In the genomic region with DNA sequence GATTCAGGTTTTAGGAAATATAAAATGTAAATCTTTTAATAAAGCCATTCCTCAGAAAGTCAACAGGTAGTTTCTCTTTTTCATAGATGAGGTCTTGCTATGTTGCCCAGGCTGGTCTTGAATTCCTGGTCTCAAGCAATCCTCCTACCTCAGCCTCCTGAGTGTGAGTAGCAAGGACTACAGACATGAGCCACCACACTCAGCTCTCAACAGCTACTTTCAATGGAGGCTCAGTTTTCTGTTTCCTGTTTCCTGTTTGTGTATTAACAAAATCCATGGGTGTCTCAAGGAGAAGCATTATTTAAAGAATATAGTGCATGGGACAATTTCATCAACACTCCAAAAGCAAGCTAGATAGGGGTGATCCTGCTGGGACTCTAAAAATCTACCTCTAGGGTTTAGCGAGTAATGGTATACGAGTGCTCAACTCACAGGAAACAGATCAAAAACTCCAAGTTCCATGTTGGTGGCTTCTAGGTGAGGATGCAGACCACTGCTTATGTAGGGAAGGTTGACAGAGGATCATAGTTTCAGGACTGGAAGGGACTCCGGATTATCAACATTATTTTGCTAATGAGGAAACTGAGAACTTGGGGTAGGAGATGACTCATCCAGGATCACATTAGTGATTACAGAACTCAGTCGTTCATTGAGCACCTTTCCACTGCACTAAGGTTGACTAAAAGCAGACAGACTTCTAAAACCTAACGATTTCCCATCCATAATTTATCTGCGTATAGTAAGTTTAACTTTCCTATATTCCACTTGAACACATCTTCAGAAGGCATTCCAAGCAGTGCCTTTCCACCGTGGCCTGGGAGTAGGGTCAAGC, we compare ENCODE assay signal across 33 cellular contexts.
A peak's percentile ranks its signal among the peaks of the same experiment; 100 is the strongest.
DNase-seq lines count a peak whose midpoint lies in the region; ATAC-seq lines count a peak whose summit lies in the region.
"Had no signal": no experiment of that assay in that cellular context is flagged by ENCODE, and none has a peak within 500 bp of the region (broad histone marks: within the 10 kb centered on the region; RNA-seq: fewer than 3 reads in every experiment).

No MANE protein-coding gene starts in this region.

- ATAC-seq in activated CD4-positive, alpha-beta T cell treated with anti-CD3 and anti-CD28 coated beads for 36 hours: peak; percentile 74
- ATAC-seq in HG02870 (IDR thresholded peaks at IDR 0.05; ENCODE audit: unreplicated experiment): peak; percentile 65
- no peak for ATAC-seq in GM21367 (IDR thresholded peaks at IDR 0.05; ENCODE audit: unreplicated experiment)
- ATAC-seq: body of pancreas; left lung; naive thymus-derived CD8-positive, alpha-beta T cell had no signal

- H3K4me1 ChIP-seq in CD8-positive, alpha-beta memory T cell (ENCODE audit: insufficient read depth, low read length): no peaks in the 10 kb centered on the region
- H3K4me1 ChIP-seq: body of pancreas had no signal

- no peaks in the 10 kb centered on the region for H3K27me3 Mint-ChIP-seq in activated CD4-positive, alpha-beta T cell treated with anti-CD3 and anti-CD28 coated beads for 36 hours
- H3K27me3 Mint-ChIP-seq in CD8-positive, alpha-beta memory T cell: peaks cover 0 to 2% of the 10 kb centered on the region in 2 donors
- no peaks in the 10 kb centered on the region for H3K27me3 Mint-ChIP-seq in activated T-helper 1 cell treated with anti-CD3 and anti-CD28 coated beads, Interleukin-12 subunit alpha, Interleukin-12 subunit beta, Interleukin-2, Interleukin-4 antibody, amounts not matched to agents 30 ng/mL and 10 ng/mL and 1 ng/mL, durations not matched to agents 14 hours and 24 hours and 36 hours (ENCODE audit: insufficient read depth)
- H3K27me3 Mint-ChIP-seq: naive thymus-derived CD8-positive, alpha-beta T cell; stimulated activated naive CD8-positive, alpha-beta T cell treated with anti-CD3 and anti-CD28 coated beads, Interleukin-15, Interleukin-2, amounts not matched to agents 100 ng/mL and 50 ng/mL, for 24 hours had no signal

- H3K36me3 ChIP-seq in CD8-positive, alpha-beta memory T cell (ENCODE audit: insufficient read depth, low read length): no peaks in the 10 kb centered on the region
- H3K36me3 ChIP-seq: left lung, ovary had no signal

- H3K4me3 ChIP-seq in CD8-positive, alpha-beta memory T cell (ENCODE audit: low read length): no peak overlapping the region
- H3K4me3 ChIP-seq: body of pancreas, esophagus muscularis mucosa, left lung, ovary, spleen, tibial nerve had no signal

- CTCF ChIA-PET in activated CD4-positive, alpha-beta T cell treated with anti-CD3 and anti-CD28 coated beads for 36 hours (lab: Charles Lee): no interaction called here
- CTCF ChIA-PET in CD8-positive, alpha-beta memory T cell (lab: Charles Lee): interaction anchor here (0.8 kb wide), 1 partner anchor 188 kb away, joined by 3 read pairs; no protein-coding TSS in a partner anchor

- no peaks in the 10 kb centered on the region for H3K27me3 ChIP-seq in CD8-positive, alpha-beta memory T cell (ENCODE audit: insufficient read depth, low read length, poor library complexity, severe bottlenecking)
- H3K27me3 ChIP-seq: body of pancreas, esophagus muscularis mucosa, left lung, ovary, spleen, tibial nerve had no signal

- peak overlapping the region; percentile 47 for H3K27ac Mint-ChIP-seq in activated CD4-positive, alpha-beta T cell treated with anti-CD3 and anti-CD28 coated beads for 36 hours
- peak overlapping the region in 6 of 8 donors; percentile 21 to 61 (median 50) for H3K27ac Mint-ChIP-seq in CD8-positive, alpha-beta memory T cell
- peak overlapping the region; percentile 46 for H3K27ac Mint-ChIP-seq in activated T-helper 1 cell treated with anti-CD3 and anti-CD28 coated beads, Interleukin-12 subunit alpha, Interleukin-12 subunit beta, Interleukin-2, Interleukin-4 antibody, amounts not matched to agents 30 ng/mL and 10 ng/mL and 1 ng/mL, durations not matched to agents 14 hours and 24 hours and 36 hours
- H3K27ac Mint-ChIP-seq: mesothelial cell of epicardium; stimulated activated naive CD8-positive, alpha-beta T cell treated with anti-CD3 and anti-CD28 coated beads, Interleukin-15, Interleukin-2, amounts not matched to agents 100 ng/mL and 50 ng/mL, for 24 hours had no signal

- H3K9me3 ChIP-seq in CD8-positive, alpha-beta memory T cell (ENCODE audit: low read length): no peaks in the 10 kb centered on the region
- H3K9me3 ChIP-seq: body of pancreas, ovary had no signal

- POLR2A ChIA-PET in activated CD4-positive, alpha-beta T cell treated with anti-CD3 and anti-CD28 coated beads for 36 hours (lab: Charles Lee): interaction anchor here (0.6 kb wide), 1 partner anchor 170 kb away, joined by 3 read pairs; no protein-coding TSS in a partner anchor
- POLR2A ChIA-PET in CD8-positive, alpha-beta memory T cell (lab: Charles Lee): no interaction called here

- DNase-seq in activated CD4-positive, alpha-beta T cell treated with anti-CD3 and anti-CD28 coated beads for 36 hours: no peak
- no peak for DNase-seq in activated CD4-positive, alpha-beta T cell treated with anti-CD3 and anti-CD28 coated beads, Interleukin-2, amount 50 U/mL, for 4 hours
- DNase-seq in CD8-positive, alpha-beta memory T cell: no peak
- no peak for DNase-seq in activated T-helper 1 cell treated with anti-CD3 and anti-CD28 coated beads, Interleukin-12 subunit alpha, Interleukin-12 subunit beta, Interleukin-2, Interleukin-4 antibody, amounts not matched to agents 30 ng/mL and 10 ng/mL and 1 ng/mL, durations not matched to agents 14 hours and 24 hours and 36 hours (ENCODE audit: low spot score)
- DNase-seq in NCI-H748 treated with DMSO at 0.1 percent for 48 hours (lab: John Stamatoyannopoulos, UW) (no peak), cerebellum (ENCODE audit: low spot score) (no peak)
- DNase-seq: 8988T; activated CD4-positive, alpha-beta T cell treated with anti-CD3 and anti-CD28 coated beads for 1 hour; AML-193; body of pancreas; COR-L47; DMS79 treated with DMSO at 0.1 percent for 48 hours; effector memory CD4-positive, alpha-beta T cell; H7; hippocampal formation; Kasumi-1; left lung; naive thymus-derived CD8-positive, alpha-beta T cell; NCI-H1048; NCI-H187 treated with DMSO at 0.1 percent for 48 hours; NCI-H226; NCI-H774; ovary; Right ventricle myocardium superior; spleen; stimulated activated CD4-positive, alpha-beta T cell treated with anti-CD3 and anti-CD28 coated beads, Interleukin-4, amount 100 ng/mL, for 1 hour; SW 1271 had no signal

- intact Hi-C loops in activated CD4-positive, alpha-beta T cell treated with anti-CD3 and anti-CD28 coated beads for 36 hours (cut with DNase I, micrococcal nuclease): no loop called here
- intact Hi-C loops in activated T-helper 1 cell treated with anti-CD3 and anti-CD28 coated beads, Interleukin-12 subunit alpha, Interleukin-12 subunit beta, Interleukin-2, Interleukin-4 antibody, amounts not matched to agents 30 ng/mL and 10 ng/mL and 1 ng/mL, durations not matched to agents 14 hours and 24 hours and 36 hours (cut with micrococcal nuclease): loop anchor here (2.0 kb wide), 1 partner anchor 22 kb away; no protein-coding TSS in a partner anchor

- H3K4me1 Mint-ChIP-seq in activated CD4-positive, alpha-beta T cell treated with anti-CD3 and anti-CD28 coated beads for 36 hours: peaks cover 35% of the 10 kb centered on the region
- H3K4me1 Mint-ChIP-seq in CD8-positive, alpha-beta memory T cell: peaks cover 29 to 76% (median 70%) of the 10 kb centered on the region in 3 donors
- H3K4me1 Mint-ChIP-seq in activated T-helper 1 cell treated with anti-CD3 and anti-CD28 coated beads, Interleukin-12 subunit alpha, Interleukin-12 subunit beta, Interleukin-2, Interleukin-4 antibody, amounts not matched to agents 30 ng/mL and 10 ng/mL and 1 ng/mL, durations not matched to agents 14 hours and 24 hours and 36 hours (ENCODE audit: low read depth): peaks cover 48% of the 10 kb centered on the region

- no peak overlapping the region for H3K27ac ChIP-seq in CD8-positive, alpha-beta memory T cell (ENCODE audit: low read depth, low read length)
- H3K27ac ChIP-seq: body of pancreas, esophagus muscularis mucosa, left lung, ovary, spleen had no signal

- no peak overlapping the region for H3K4me3 Mint-ChIP-seq in activated CD4-positive, alpha-beta T cell treated with anti-CD3 and anti-CD28 coated beads for 36 hours
- no peak overlapping the region for H3K4me3 Mint-ChIP-seq in CD8-positive, alpha-beta memory T cell
- no peak overlapping the region for H3K4me3 Mint-ChIP-seq in activated T-helper 1 cell treated with anti-CD3 and anti-CD28 coated beads, Interleukin-12 subunit alpha, Interleukin-12 subunit beta, Interleukin-2, Interleukin-4 antibody, amounts not matched to agents 30 ng/mL and 10 ng/mL and 1 ng/mL, durations not matched to agents 14 hours and 24 hours and 36 hours
- H3K4me3 Mint-ChIP-seq: mesothelial cell of epicardium; stimulated activated naive CD8-positive, alpha-beta T cell treated with anti-CD3 and anti-CD28 coated beads, Interleukin-15, Interleukin-2, amounts not matched to agents 100 ng/mL and 50 ng/mL, for 24 hours had no signal

- peaks cover 15% of the 10 kb centered on the region for H3K36me3 Mint-ChIP-seq in activated CD4-positive, alpha-beta T cell treated with anti-CD3 and anti-CD28 coated beads for 36 hours (ENCODE audit: low read depth)
- H3K36me3 Mint-ChIP-seq in CD8-positive, alpha-beta memory T cell: peaks cover 7 to 18% (median 11%) of the 10 kb centered on the region in 3 donors
- H3K36me3 Mint-ChIP-seq in activated T-helper 1 cell treated with anti-CD3 and anti-CD28 coated beads, Interleukin-12 subunit alpha, Interleukin-12 subunit beta, Interleukin-2, Interleukin-4 antibody, amounts not matched to agents 30 ng/mL and 10 ng/mL and 1 ng/mL, durations not matched to agents 14 hours and 24 hours and 36 hours (ENCODE audit: low read depth): peaks cover 41% of the 10 kb centered on the region

- H3K9me3 Mint-ChIP-seq in activated CD4-positive, alpha-beta T cell treated with anti-CD3 and anti-CD28 coated beads for 36 hours (ENCODE audit: low read depth): peaks cover 17% of the 10 kb centered on the region
- H3K9me3 Mint-ChIP-seq in CD8-positive, alpha-beta memory T cell: no peaks in the 10 kb centered on the region
- H3K9me3 Mint-ChIP-seq in activated T-helper 1 cell treated with anti-CD3 and anti-CD28 coated beads, Interleukin-12 subunit alpha, Interleukin-12 subunit beta, Interleukin-2, Interleukin-4 antibody, amounts not matched to agents 30 ng/mL and 10 ng/mL and 1 ng/mL, durations not matched to agents 14 hours and 24 hours and 36 hours: peaks cover 20% of the 10 kb centered on the region
